Comparison of ENCODE assay signal across 14 cellular contexts in the genomic region with DNA sequence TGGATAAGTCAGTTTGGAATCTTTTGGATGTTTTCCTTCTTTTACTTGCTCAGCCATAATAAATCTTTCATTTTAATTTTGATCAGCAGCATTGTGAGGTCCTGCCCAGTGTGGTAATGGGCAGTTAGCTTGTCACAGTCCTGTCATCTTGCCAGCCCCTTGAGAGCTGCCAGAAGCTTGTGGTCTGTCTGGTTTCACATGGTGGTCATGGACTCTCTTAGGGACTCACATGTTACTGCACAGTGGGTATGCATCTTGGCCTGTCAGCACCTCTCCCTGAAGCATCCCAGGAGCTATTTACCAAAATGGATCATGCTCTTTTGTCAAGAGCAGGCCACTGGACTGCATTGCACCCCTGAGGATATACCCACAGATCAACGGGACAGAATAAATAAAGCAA.
DNase-seq lines count a peak whose midpoint lies in the region; ATAC-seq and TF ChIP-seq lines count a peak whose summit lies in the region.
"Had no signal": no experiment of that assay in that cellular context is flagged by ENCODE, and none has a peak within 500 bp of the region (broad histone marks: within the 10 kb centered on the region; RNA-seq: fewer than 3 reads in every experiment).

No MANE protein-coding gene starts in this region.

- H3K36me3 ChIP-seq in KMS-11 (ENCODE audit: insufficient read depth) (no peaks in the 10 kb centered on the region; the same call in 1 of the 2 replicates), osteoblast (ENCODE audit: insufficient read depth, low read length) (no peaks in the 10 kb centered on the region)

- ATAC-seq in GM18861 (IDR thresholded peaks at IDR 0.05; ENCODE audit: unreplicated experiment) (peak; percentile 35), HG03521 (IDR thresholded peaks at IDR 0.05; ENCODE audit: unreplicated experiment) (no peak), GM18858 (IDR thresholded peaks at IDR 0.05; ENCODE audit: unreplicated experiment) (no peak)
- ATAC-seq: activated CD4-positive, alpha-beta T cell treated with anti-CD3 and anti-CD28 coated beads for 36 hours had no signal

- H3K4me3 Mint-ChIP-seq in chondrocyte (ENCODE audit: unreplicated experiment), result no peak overlapping the region
- H3K4me3 Mint-ChIP-seq in activated T-helper 1 cell treated with anti-CD3 and anti-CD28 coated beads, Interleukin-12 subunit alpha, Interleukin-12 subunit beta, Interleukin-2, Interleukin-4 antibody, amounts not matched to agents 30 ng/mL and 10 ng/mL and 1 ng/mL, durations not matched to agents 14 hours and 24 hours and 36 hours, result no peak overlapping the region
- H3K4me3 Mint-ChIP-seq: activated CD4-positive, alpha-beta T cell treated with anti-CD3 and anti-CD28 coated beads for 36 hours; IgD-negative memory B cell had no signal

- no peak overlapping the region for H3K4me3 ChIP-seq in KMS-11 (IDR thresholded peaks at IDR 0.05; ENCODE audit: insufficient read depth, low read depth, low read length)
- H3K4me3 ChIP-seq in osteoblast (ENCODE audit: insufficient read depth, low read length), result no peak overlapping the region

- H3K27me3 Mint-ChIP-seq in chondrocyte (ENCODE audit: low read depth), result no peaks in the 10 kb centered on the region
- H3K27me3 Mint-ChIP-seq in activated T-helper 1 cell treated with anti-CD3 and anti-CD28 coated beads, Interleukin-12 subunit alpha, Interleukin-12 subunit beta, Interleukin-2, Interleukin-4 antibody, amounts not matched to agents 30 ng/mL and 10 ng/mL and 1 ng/mL, durations not matched to agents 14 hours and 24 hours and 36 hours (ENCODE audit: insufficient read depth), result peaks cover 2% of the 10 kb centered on the region
- H3K27me3 Mint-ChIP-seq: activated CD4-positive, alpha-beta T cell treated with anti-CD3 and anti-CD28 coated beads for 36 hours; IgD-negative memory B cell had no signal

- H3K27ac ChIP-seq in KMS-11, result peak overlapping the region; percentile 38; the same call in 1 of the 2 replicates
- H3K27ac ChIP-seq in osteoblast (ENCODE audit: low read depth, low read length), result no peak overlapping the region
- H3K27ac ChIP-seq: RWPE1 had no signal

- H2AFZ ChIP-seq in KMS-11 (ENCODE audit: low read depth) (no peak overlapping the region), osteoblast (ENCODE audit: low read length) (no peak overlapping the region)

- H3K9me3 ChIP-seq in osteoblast (ENCODE audit: low read depth, low read length), result no peaks in the 10 kb centered on the region

- no peak overlapping the region for H3K9ac ChIP-seq in KMS-11

- H4K20me1 ChIP-seq in KMS-11 (ENCODE audit: insufficient read depth) (no peaks in the 10 kb centered on the region), osteoblast (ENCODE audit: insufficient read depth, low read length) (peaks cover 3% of the 10 kb centered on the region)

- H3K9me3 Mint-ChIP-seq in chondrocyte (ENCODE audit: low read depth), result no peaks in the 10 kb centered on the region
- no peaks in the 10 kb centered on the region for H3K9me3 Mint-ChIP-seq in activated T-helper 1 cell treated with anti-CD3 and anti-CD28 coated beads, Interleukin-12 subunit alpha, Interleukin-12 subunit beta, Interleukin-2, Interleukin-4 antibody, amounts not matched to agents 30 ng/mL and 10 ng/mL and 1 ng/mL, durations not matched to agents 14 hours and 24 hours and 36 hours

- H3K27me3 ChIP-seq in KMS-11 (ENCODE audit: insufficient read depth, low read depth) (no peaks in the 10 kb centered on the region), osteoblast (ENCODE audit: insufficient read depth, low read length) (no peaks in the 10 kb centered on the region)

- peak overlapping the region; percentile 28 for H3K27ac Mint-ChIP-seq in chondrocyte (ENCODE audit: unreplicated experiment)
- H3K27ac Mint-ChIP-seq in activated T-helper 1 cell treated with anti-CD3 and anti-CD28 coated beads, Interleukin-12 subunit alpha, Interleukin-12 subunit beta, Interleukin-2, Interleukin-4 antibody, amounts not matched to agents 30 ng/mL and 10 ng/mL and 1 ng/mL, durations not matched to agents 14 hours and 24 hours and 36 hours, result no peak overlapping the region
- H3K27ac Mint-ChIP-seq: activated CD4-positive, alpha-beta T cell treated with anti-CD3 and anti-CD28 coated beads for 36 hours; IgD-negative memory B cell had no signal

- peaks cover 2% of the 10 kb centered on the region for H3K36me3 Mint-ChIP-seq in chondrocyte (ENCODE audit: low read depth)
- no peaks in the 10 kb centered on the region for H3K36me3 Mint-ChIP-seq in activated T-helper 1 cell treated with anti-CD3 and anti-CD28 coated beads, Interleukin-12 subunit alpha, Interleukin-12 subunit beta, Interleukin-2, Interleukin-4 antibody, amounts not matched to agents 30 ng/mL and 10 ng/mL and 1 ng/mL, durations not matched to agents 14 hours and 24 hours and 36 hours (ENCODE audit: low read depth)
- H3K36me3 Mint-ChIP-seq: IgD-negative memory B cell had no signal

- DNase-seq in chondrocyte (ENCODE audit: low spot score), result no peak
- DNase-seq in osteoblast (ENCODE audit: insufficient read length, low spot score, missing footprints), result peak; percentile 81
- DNase-seq in activated T-helper 1 cell treated with anti-CD3 and anti-CD28 coated beads, Interleukin-12 subunit alpha, Interleukin-12 subunit beta, Interleukin-2, Interleukin-4 antibody, amounts not matched to agents 30 ng/mL and 10 ng/mL and 1 ng/mL, durations not matched to agents 14 hours and 24 hours and 36 hours (ENCODE audit: low spot score), result no peak
- DNase-seq in activated CD4-positive, CD25-positive, alpha-beta regulatory T cell treated with anti-CD3 and anti-CD28 coated beads, Interleukin-2, amount 50 U/mL, for 72 hours, result no peak
- DNase-seq: activated CD4-positive, alpha-beta T cell treated with anti-CD3 and anti-CD28 coated beads for 36 hours; activated gamma-delta T cell treated with Interleukin-2 at 50 U/mL for 16 hours; NCI-H2227 treated with DMSO at 0.1 percent for 48 hours; retina had no signal

- H3K4me2 ChIP-seq in KMS-11, result no peak overlapping the region
- no peak overlapping the region for H3K4me2 ChIP-seq in osteoblast (ENCODE audit: insufficient read depth, low read length)

- H3K79me2 ChIP-seq in KMS-11 (ENCODE audit: insufficient read depth, low read depth), result no peaks in the 10 kb centered on the region
- H3K79me2 ChIP-seq in osteoblast (ENCODE audit: insufficient read depth, low read length), result no peaks in the 10 kb centered on the region

- H3K4me1 Mint-ChIP-seq in chondrocyte (ENCODE audit: low read depth), result peaks cover 33% of the 10 kb centered on the region
- H3K4me1 Mint-ChIP-seq in activated T-helper 1 cell treated with anti-CD3 and anti-CD28 coated beads, Interleukin-12 subunit alpha, Interleukin-12 subunit beta, Interleukin-2, Interleukin-4 antibody, amounts not matched to agents 30 ng/mL and 10 ng/mL and 1 ng/mL, durations not matched to agents 14 hours and 24 hours and 36 hours (ENCODE audit: low read depth), result no peaks in the 10 kb centered on the region
- H3K4me1 Mint-ChIP-seq: IgD-negative memory B cell had no signal

- H3K4me1 ChIP-seq in KMS-11 (ENCODE audit: low read depth, poor library complexity, severe bottlenecking) (peaks cover 18% of the 10 kb centered on the region), osteoblast (ENCODE audit: insufficient read depth, low read length) (no peaks in the 10 kb centered on the region)

- TF ChIP-seq CTCF in KMS-11 (conservative IDR thresholded peaks at IDR 0.05; ENCODE audit: low read depth, low read length) (no peak), chondrocyte (IDR thresholded peaks at IDR 0.05) (no peak), osteoblast (IDR thresholded peaks at IDR 0.05; ENCODE audit: extremely low read depth, low read depth, low read length) (no peak)

- intact Hi-C loops in activated T-helper 1 cell treated with anti-CD3 and anti-CD28 coated beads, Interleukin-12 subunit alpha, Interleukin-12 subunit beta, Interleukin-2, Interleukin-4 antibody, amounts not matched to agents 30 ng/mL and 10 ng/mL and 1 ng/mL, durations not matched to agents 14 hours and 24 hours and 36 hours (cut with micrococcal nuclease), result no loop called here
